Comparison of ENCODE assay signal across 16 cellular contexts in genomic region chr1:243496806-243497205, GRCh38.
DNase-seq lines count a peak whose midpoint lies in the region; ATAC-seq lines count a peak whose summit lies in the region.
"Had no signal": no experiment of that assay in that cellular context is flagged by ENCODE, and none has a peak within 500 bp of the region (broad histone marks: within the 10 kb centered on the region; RNA-seq: fewer than 3 reads in every experiment).

No MANE protein-coding gene starts in this region.

- H3K27me3 Mint-ChIP-seq in activated T-cell treated with anti-CD3 and anti-CD28 coated beads, Interleukin-2, amount 50 U/mL, for 24 hours: no peaks in the 10 kb centered on the region

- no peak overlapping the region for H3K14ac ChIP-seq in mesenchymal stem cell (ENCODE audit: low read length in 2 of 2)

- no peak overlapping the region for H3K4me3 Mint-ChIP-seq in activated T-cell treated with anti-CD3 and anti-CD28 coated beads, Interleukin-2, amount 50 U/mL, for 24 hours
- H3K4me3 Mint-ChIP-seq: CD8-positive, alpha-beta T cell had no signal

- H3K9me3 ChIP-seq in mesenchymal stem cell (ENCODE audit: control insufficient read depth, low read length): no peaks in the 10 kb centered on the region
- H3K9me3 ChIP-seq in stomach smooth muscle (ENCODE audit: control insufficient read depth in 2 of 2, low read length in 2 of 2): no peaks in the 10 kb centered on the region
- H3K9me3 ChIP-seq: A549 had no signal

- H2BK120ac ChIP-seq in mesenchymal stem cell (ENCODE audit: low read depth, low read length): no peak overlapping the region

- H3K4me2 ChIP-seq in mesenchymal stem cell (ENCODE audit: low read length, poor library complexity, severe bottlenecking): no peak overlapping the region
- H3K4me2 ChIP-seq: A549 had no signal

- peak overlapping the region in 1 of 2 experiments; percentile 72 for H2BK12ac ChIP-seq in mesenchymal stem cell (ENCODE audit: low read length in 2 of 2)

- peak overlapping the region; percentile 88 for H4K91ac ChIP-seq in mesenchymal stem cell (ENCODE audit: low read length)

- H3K4me1 ChIP-seq in mesenchymal stem cell (ENCODE audit: control insufficient read depth, insufficient read depth, low read depth, low read length) (peaks cover 7% of the 10 kb centered on the region), stomach smooth muscle (ENCODE audit: control insufficient read depth, insufficient read depth, low read length) (peaks cover 34% of the 10 kb centered on the region)
- H3K4me1 ChIP-seq: A549 had no signal

- H3K4ac ChIP-seq in mesenchymal stem cell (ENCODE audit: low read depth in 1 of 2, low read length in 2 of 2): no peak overlapping the region

- no peak overlapping the region for H2BK5ac ChIP-seq in mesenchymal stem cell (ENCODE audit: low read depth, low read length, poor library complexity, severe bottlenecking)

- H3K27me3 ChIP-seq in mesenchymal stem cell (ENCODE audit: control insufficient read depth in 1 of 2, insufficient read depth in 1 of 2, low read length in 2 of 2) (no peaks in the 10 kb centered on the region), stomach smooth muscle (ENCODE audit: control insufficient read depth in 1 of 2, insufficient read depth in 2 of 2, low read length in 2 of 2) (no peaks in the 10 kb centered on the region)

- H3K36me3 ChIP-seq in mesenchymal stem cell (ENCODE audit: control insufficient read depth in 1 of 2, insufficient read depth in 2 of 2, low read depth in 1 of 2, low read length in 2 of 2) (peaks cover 34 to 45% of the 10 kb centered on the region in 2 experiments), stomach smooth muscle (ENCODE audit: control insufficient read depth in 2 of 2, insufficient read depth in 2 of 2, low read length in 2 of 2) (peaks cover 3 to 4% of the 10 kb centered on the region in 2 donors)

- peak overlapping the region; percentile 27 for H4K8ac ChIP-seq in mesenchymal stem cell (ENCODE audit: low read length)

- peak overlapping the region; percentile 73 for H3K27ac Mint-ChIP-seq in activated T-cell treated with anti-CD3 and anti-CD28 coated beads, Interleukin-2, amount 50 U/mL, for 24 hours

- H2AK5ac ChIP-seq in mesenchymal stem cell (ENCODE audit: low read length, severe bottlenecking): no peak overlapping the region

- H3K9ac ChIP-seq in mesenchymal stem cell (ENCODE audit: low read length): no peak overlapping the region
- peak overlapping the region in 1 of 2 donors; percentile 51 for H3K9ac ChIP-seq in stomach smooth muscle (ENCODE audit: low read length in 2 of 2)

- H2AFZ ChIP-seq in mesenchymal stem cell (ENCODE audit: low read depth, low read length): no peak overlapping the region

- no peak for DNase-seq in activated T-cell treated with anti-CD3 and anti-CD28 coated beads, Interleukin-2, amount 50 U/mL, for 24 hours
- DNase-seq in activated T-cell treated with anti-CD3 and anti-CD28 coated beads, Interleukin-2, amount 50 U/mL, for 1 hour: no peak
- DNase-seq in mesenchymal stem cell (no peak), NCI-H2196 (lab: John Stamatoyannopoulos, UW; ENCODE audit: unreplicated experiment) (no peak)
- DNase-seq: activated CD4-positive, alpha-beta T cell treated with anti-CD3 and anti-CD28 coated beads, Interleukin-2, amount 50 U/mL, for 48 hours; amniotic stem cell; MM.1S; PC-3; trophoblast cell had no signal

- no peak overlapping the region for H3K23ac ChIP-seq in mesenchymal stem cell (ENCODE audit: low read length in 2 of 2)

- no peaks in the 10 kb centered on the region for H3K9me3 Mint-ChIP-seq in activated T-cell treated with anti-CD3 and anti-CD28 coated beads, Interleukin-2, amount 50 U/mL, for 24 hours
- H3K9me3 Mint-ChIP-seq: CD8-positive, alpha-beta T cell had no signal

- H3K18ac ChIP-seq in mesenchymal stem cell (ENCODE audit: low read depth in 1 of 2, low read length in 2 of 2): peak overlapping the region in 1 of 2 experiments; percentile 64

- H3K4me1 Mint-ChIP-seq in activated T-cell treated with anti-CD3 and anti-CD28 coated beads, Interleukin-2, amount 50 U/mL, for 24 hours (ENCODE audit: low read depth): no peaks in the 10 kb centered on the region

- H3K4me3 ChIP-seq in mesenchymal stem cell (ENCODE audit: insufficient read depth in 1 of 2, low read depth in 1 of 2, low read length in 2 of 2) (no peak overlapping the region), stomach smooth muscle (ENCODE audit: low read length in 2 of 2) (no peak overlapping the region)
- H3K4me3 ChIP-seq: A549 had no signal

- 97% methylated on average over 11 of the region's 11 CpGs for WGBS in mesenchymal stem cell

- H3K79me1 ChIP-seq in mesenchymal stem cell (replicated peaks; ENCODE audit: low read length, poor library complexity, severe bottlenecking): peaks cover 12% of the 10 kb centered on the region

- H3K36me3 Mint-ChIP-seq in activated T-cell treated with anti-CD3 and anti-CD28 coated beads, Interleukin-2, amount 50 U/mL, for 24 hours (ENCODE audit: low read depth): peaks cover 36% of the 10 kb centered on the region

- peak overlapping the region; percentile 97 for H3K27ac ChIP-seq in cingulate gyrus (ENCODE audit: low read depth, low read length)
- no peak overlapping the region for H3K27ac ChIP-seq in mesenchymal stem cell (ENCODE audit: low read length, poor library complexity, severe bottlenecking)
- peak overlapping the region; percentile 95 for H3K27ac ChIP-seq in stomach smooth muscle (ENCODE audit: low read length)
- H3K27ac ChIP-seq: A549 had no signal

- ATAC-seq in HG03196 (IDR thresholded peaks at IDR 0.05; ENCODE audit: unreplicated experiment) (no peak), HG02981 (IDR thresholded peaks at IDR 0.05; ENCODE audit: unreplicated experiment) (no peak)
- ATAC-seq: CD8-positive, alpha-beta T cell; esophagus mucosa; PC-3 had no signal

- H2BK15ac ChIP-seq in mesenchymal stem cell (ENCODE audit: low read depth, poor library complexity, severe bottlenecking): no peak overlapping the region
